31 cellular contexts compared by ENCODE assay signal in the genomic region with DNA sequence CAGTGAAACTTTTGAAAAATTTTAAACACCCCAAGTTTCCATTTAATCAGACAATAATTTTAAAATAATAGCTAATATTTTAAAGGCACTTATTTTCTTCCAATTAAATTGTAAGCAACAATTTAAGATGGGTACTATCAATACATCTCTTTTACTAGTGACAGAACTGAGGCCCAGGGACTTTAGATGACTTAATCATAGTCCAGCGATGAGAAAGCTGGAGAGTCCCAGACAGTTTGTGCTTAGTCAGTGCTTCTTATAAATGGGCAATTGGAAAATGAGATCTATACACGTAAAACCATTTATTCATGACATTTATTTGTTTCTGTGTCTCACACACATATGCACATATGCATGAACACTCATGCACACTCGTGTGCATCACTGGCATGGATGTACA.
"Had no signal": no experiment of that assay in that cellular context is flagged by ENCODE, and none has a peak within 500 bp of the region (broad histone marks: within the 10 kb centered on the region; RNA-seq: fewer than 3 reads in every experiment).

No MANE protein-coding gene starts in this region.

- H3K9me3 ChIP-seq: esophagus muscularis mucosa, gastrocnemius medialis, heart right ventricle had no signal

- DNase-seq: activated CD4-positive, alpha-beta T cell treated with anti-CD3 and anti-CD28 coated beads for 4 hours; activated CD4-positive, alpha-beta T cell treated with anti-CD3 and anti-CD28 coated beads, Interleukin-2, amount 10 ng/mL, durations not matched to agents 7 days and 5 days; activated CD4-positive, alpha-beta T cell treated with anti-CD3 and anti-CD28 coated beads, Interleukin-2, amount 50 U/mL, for 48 hours; activated CD4-positive, CD25-positive, alpha-beta regulatory T cell; activated CD4-positive, CD25-positive, alpha-beta regulatory T cell treated with anti-CD3 and anti-CD28 coated beads, Interleukin-2, amount 50 U/mL, for 72 hours; activated CD8-positive, alpha-beta memory T cell treated with anti-CD3 and anti-CD28 coated beads for 24 hours; activated CD8-positive, alpha-beta T cell treated with anti-CD3 and anti-CD28 coated beads for 36 hours; activated effector memory CD4-positive, alpha-beta T cell treated with Interleukin-2 at 50 U/mL for 16 hours; activated gamma-delta T cell treated with Interleukin-2 at 50 U/mL for 16 hours; activated naive CD4-positive, alpha-beta T cell treated with anti-CD3 and anti-CD28 coated beads, Interleukin-2, amount 50 U/mL, for 16 hours; activated naive CD4-positive, alpha-beta T cell treated with Interleukin-2 at 50 U/mL for 16 hours; activated T-cell treated with anti-CD3 and anti-CD28 coated beads, Interleukin-2, amount 50 U/mL, for 4 hours; amniotic stem cell; anterior cingulate cortex; brain microvascular endothelial cell; effector CD4-positive, alpha-beta T cell; effector memory CD8-positive, alpha-beta T cell; erythroblast; foreskin keratinocyte; gastrocnemius medialis; glutamatergic neuron; heart right ventricle; T1000 had no signal

- H3K79me2 ChIP-seq: hepatocyte had no signal

- H3K4me3 Mint-ChIP-seq: activated CD4-positive, alpha-beta T cell treated with anti-CD3 and anti-CD28 coated beads, Interleukin-2, amount 10 ng/mL, durations not matched to agents 7 days and 5 days; activated CD8-positive, alpha-beta T cell treated with anti-CD3 and anti-CD28 coated beads for 36 hours; activated naive CD8-positive, alpha-beta T cell; activated T-cell treated with anti-CD3 and anti-CD28 coated beads, Interleukin-2, amount 50 U/mL, for 4 hours; activated T-helper 17 cell treated with anti-CD3 and anti-CD28 coated beads, Interleukin-2, amount 50 U/mL, for 72 hours; central memory CD8-positive, alpha-beta T cell; dendritic cell treated with granulocyte-macrophage colony-stimulating factor and Interleukin-4, amounts not matched to agents 40 ng/mL and 50 ng/mL, for 4 days; effector memory CD8-positive, alpha-beta T cell; T-helper 2 cell treated with Interferon-gamma antibody and Interleukin-4, amounts not matched to agents 5 μg/mL and 100 μg/mL, for 36 hours had no signal

- H3K27me3 Mint-ChIP-seq: activated CD4-positive, alpha-beta T cell treated with anti-CD3 and anti-CD28 coated beads, Interleukin-2, amount 10 ng/mL, durations not matched to agents 7 days and 5 days; activated CD8-positive, alpha-beta T cell treated with anti-CD3 and anti-CD28 coated beads for 36 hours; activated naive CD8-positive, alpha-beta T cell; activated T-helper 17 cell treated with anti-CD3 and anti-CD28 coated beads, Interleukin-2, amount 50 U/mL, for 72 hours; central memory CD8-positive, alpha-beta T cell; dendritic cell treated with granulocyte-macrophage colony-stimulating factor and Interleukin-4, amounts not matched to agents 40 ng/mL and 50 ng/mL, for 4 days; effector memory CD8-positive, alpha-beta T cell had no signal

- H3K4me3 ChIP-seq: coronary artery, esophagus muscularis mucosa, gastrocnemius medialis, heart right ventricle, hepatocyte had no signal

- H3K4me1 ChIP-seq: esophagus muscularis mucosa, foreskin keratinocyte, gastrocnemius medialis, heart right ventricle had no signal

- H3K27me3 ChIP-seq: brain microvascular endothelial cell, esophagus muscularis mucosa, foreskin keratinocyte, gastrocnemius medialis, heart right ventricle, hepatocyte had no signal

- H3K27ac ChIP-seq: brain microvascular endothelial cell, coronary artery, esophagus muscularis mucosa, foreskin keratinocyte, gastrocnemius medialis, heart right ventricle, hepatocyte had no signal

- H3K36me3 Mint-ChIP-seq: activated naive CD8-positive, alpha-beta T cell had no signal

- H3K4me1 Mint-ChIP-seq: activated CD4-positive, alpha-beta T cell treated with anti-CD3 and anti-CD28 coated beads, Interleukin-2, amount 10 ng/mL, durations not matched to agents 7 days and 5 days; activated T-helper 17 cell treated with anti-CD3 and anti-CD28 coated beads, Interleukin-2, amount 50 U/mL, for 72 hours; central memory CD8-positive, alpha-beta T cell had no signal

- H2AFZ ChIP-seq: hepatocyte had no signal

- ATAC-seq: activated CD8-positive, alpha-beta T cell treated with anti-CD3 and anti-CD28 coated beads for 36 hours; activated T-cell treated with anti-CD3 and anti-CD28 coated beads, Interleukin-2, amount 50 U/mL, for 4 hours; activated T-helper 17 cell treated with anti-CD3 and anti-CD28 coated beads, Interleukin-2, amount 50 U/mL, for 72 hours; effector memory CD8-positive, alpha-beta T cell; foreskin keratinocyte; gastrocnemius medialis; heart right ventricle had no signal

- H3K27ac Mint-ChIP-seq: activated CD4-positive, alpha-beta T cell treated with anti-CD3 and anti-CD28 coated beads, Interleukin-2, amount 10 ng/mL, durations not matched to agents 7 days and 5 days; activated CD8-positive, alpha-beta T cell treated with anti-CD3 and anti-CD28 coated beads for 36 hours; activated naive CD8-positive, alpha-beta T cell; activated T-helper 17 cell treated with anti-CD3 and anti-CD28 coated beads, Interleukin-2, amount 50 U/mL, for 72 hours; dendritic cell treated with granulocyte-macrophage colony-stimulating factor and Interleukin-4, amounts not matched to agents 40 ng/mL and 50 ng/mL, for 4 days; effector memory CD8-positive, alpha-beta T cell; T-helper 2 cell treated with Interferon-gamma antibody and Interleukin-4, amounts not matched to agents 5 μg/mL and 100 μg/mL, for 36 hours had no signal

- H3K36me3 ChIP-seq: brain microvascular endothelial cell, esophagus muscularis mucosa, gastrocnemius medialis, heart right ventricle had no signal

- H3K4me2 ChIP-seq: hepatocyte had no signal
